In the genomic region with DNA sequence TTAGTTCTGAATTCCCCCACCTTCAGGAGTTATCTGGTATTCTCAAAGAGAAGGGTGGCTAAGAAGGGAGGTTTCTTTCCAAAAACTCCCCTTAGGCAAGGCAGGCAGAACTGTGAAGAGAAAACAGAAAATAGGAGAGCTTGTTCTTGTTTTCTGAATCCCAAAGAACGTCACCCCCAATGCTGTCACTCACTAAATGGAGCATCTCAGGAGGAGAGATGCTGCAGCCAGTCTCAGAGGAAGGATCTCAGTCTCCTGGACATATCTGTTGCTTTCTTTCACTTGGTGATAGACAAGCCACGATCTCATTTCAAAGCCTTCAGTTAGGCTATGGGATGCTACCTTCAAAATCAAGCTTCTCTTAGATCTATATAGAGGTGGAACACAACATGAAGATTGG, we compare ENCODE assay signal across 21 cellular contexts.
"Had no signal": no experiment of that assay in that cellular context is flagged by ENCODE, and none has a peak within 500 bp of the region (broad histone marks: within the 10 kb centered on the region; RNA-seq: fewer than 3 reads in every experiment).

No MANE protein-coding gene starts in this region.

- H3K9me3 ChIP-seq: adrenal gland, spleen, tibial artery had no signal

- H3K27ac ChIP-seq: adrenal gland, spleen, tibial artery had no signal

- H3K9me3 Mint-ChIP-seq: activated naive CD4-positive, alpha-beta T cell treated with anti-CD3 and anti-CD28 coated beads, Interleukin-2, amount 10 ng/mL, durations not matched to agents 7 days and 5 days had no signal

- FAIRE-seq: frontal cortex, keratinocyte, urothelium cell line had no signal

- H3K36me3 ChIP-seq: adrenal gland, spleen, tibial artery had no signal

- DNase-seq: activated CD4-positive, alpha-beta T cell treated with anti-CD3 and anti-CD28 coated beads, Interleukin-2, amount 50 U/mL, for 1 hour; activated CD4-positive, CD25-positive, alpha-beta regulatory T cell; activated effector memory CD4-positive, alpha-beta T cell treated with Interleukin-2 at 50 U/mL for 16 hours; activated naive CD4-positive, alpha-beta T cell treated with anti-CD3 and anti-CD28 coated beads, Interleukin-2, amount 10 ng/mL, durations not matched to agents 7 days and 5 days; adrenal gland; effector CD4-positive, alpha-beta T cell; head of caudate nucleus; nephron progenitor cell; occipital lobe; retina; spleen; stimulated activated CD4-positive, alpha-beta T cell treated with anti-CD3 and anti-CD28 coated beads, Interleukin-4, amount 100 ng/mL, for 4 hours; stimulated activated naive B cell treated with anti-CD40 and anti-IgM and Interleukin-4, amounts not matched to agents 10 μg/mL and 1 μg/mL and 100 μg/mL, for 72 hours; substantia nigra; SW 1271; T1000; tibial artery had no signal

- H3K27ac Mint-ChIP-seq: activated naive CD4-positive, alpha-beta T cell treated with anti-CD3 and anti-CD28 coated beads, Interleukin-2, amount 10 ng/mL, durations not matched to agents 7 days and 5 days; nephron progenitor cell had no signal

- H3K27me3 ChIP-seq: adrenal gland, tibial artery had no signal

- H3K4me3 Mint-ChIP-seq: activated naive CD4-positive, alpha-beta T cell treated with anti-CD3 and anti-CD28 coated beads, Interleukin-2, amount 10 ng/mL, durations not matched to agents 7 days and 5 days; nephron progenitor cell had no signal

- H3K4me1 ChIP-seq: adrenal gland, tibial artery had no signal

- H3K36me3 Mint-ChIP-seq: activated naive CD4-positive, alpha-beta T cell treated with anti-CD3 and anti-CD28 coated beads, Interleukin-2, amount 10 ng/mL, durations not matched to agents 7 days and 5 days; stimulated activated naive B cell treated with anti-CD40 and anti-IgM and Interleukin-4, amounts not matched to agents 10 μg/mL and 1 μg/mL and 100 μg/mL, for 72 hours had no signal

- H3K4me3 ChIP-seq: adrenal gland, lung, spleen, tibial artery had no signal
